1 cellular context compared by ENCODE assay signal in the genomic region with DNA sequence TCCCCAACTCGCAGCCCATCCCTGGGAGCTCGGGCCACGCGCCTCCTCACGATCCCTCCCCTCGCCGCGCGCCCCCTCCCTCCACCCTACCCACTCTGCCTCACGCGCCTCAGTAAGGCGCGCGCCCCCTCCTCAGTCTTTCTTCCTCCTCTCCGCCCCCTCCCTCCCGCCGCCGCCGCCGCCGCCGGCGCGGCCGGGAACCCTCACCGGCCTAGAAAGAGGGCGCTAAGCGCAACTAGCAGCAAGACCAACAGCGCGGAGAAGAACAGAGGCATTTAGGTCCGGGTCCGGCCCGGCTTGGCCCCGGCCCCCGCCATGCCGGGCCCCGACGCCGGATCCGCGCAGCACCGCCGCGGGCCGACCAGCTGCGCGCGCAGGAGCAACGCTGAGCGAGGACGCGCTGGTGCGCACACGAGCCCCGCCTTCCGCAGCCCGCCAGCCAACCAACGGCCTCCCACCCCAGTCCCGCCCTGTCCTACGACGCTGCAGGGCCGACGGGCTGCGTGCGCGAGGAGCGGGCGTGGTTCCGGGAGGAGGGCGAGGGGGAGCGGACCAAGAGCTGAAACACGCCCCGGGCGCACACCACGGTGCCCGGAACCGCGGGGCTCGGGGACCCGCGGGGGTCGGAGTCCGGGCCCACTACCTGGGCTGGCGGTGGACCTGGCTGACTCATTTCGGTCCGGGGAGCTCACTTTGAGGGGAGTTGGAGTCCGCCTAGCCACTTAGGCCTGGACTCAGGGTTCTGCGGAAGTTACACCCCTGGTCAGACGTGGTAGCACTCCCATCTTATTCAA.
TF ChIP-seq lines count a peak whose summit lies in the region.

BLTP2 (minus strand) TSS at position 377 of the 794 bp plus-strand sequence; CDS start at position 275, 102 bp downstream.

TF ChIP-seq in HEK293, 187 proteins besides CTCF, POLR2A, EP300 and RAD21 (continued from another document and continues in another):
- TF ChIP-seq, protein P1, sequence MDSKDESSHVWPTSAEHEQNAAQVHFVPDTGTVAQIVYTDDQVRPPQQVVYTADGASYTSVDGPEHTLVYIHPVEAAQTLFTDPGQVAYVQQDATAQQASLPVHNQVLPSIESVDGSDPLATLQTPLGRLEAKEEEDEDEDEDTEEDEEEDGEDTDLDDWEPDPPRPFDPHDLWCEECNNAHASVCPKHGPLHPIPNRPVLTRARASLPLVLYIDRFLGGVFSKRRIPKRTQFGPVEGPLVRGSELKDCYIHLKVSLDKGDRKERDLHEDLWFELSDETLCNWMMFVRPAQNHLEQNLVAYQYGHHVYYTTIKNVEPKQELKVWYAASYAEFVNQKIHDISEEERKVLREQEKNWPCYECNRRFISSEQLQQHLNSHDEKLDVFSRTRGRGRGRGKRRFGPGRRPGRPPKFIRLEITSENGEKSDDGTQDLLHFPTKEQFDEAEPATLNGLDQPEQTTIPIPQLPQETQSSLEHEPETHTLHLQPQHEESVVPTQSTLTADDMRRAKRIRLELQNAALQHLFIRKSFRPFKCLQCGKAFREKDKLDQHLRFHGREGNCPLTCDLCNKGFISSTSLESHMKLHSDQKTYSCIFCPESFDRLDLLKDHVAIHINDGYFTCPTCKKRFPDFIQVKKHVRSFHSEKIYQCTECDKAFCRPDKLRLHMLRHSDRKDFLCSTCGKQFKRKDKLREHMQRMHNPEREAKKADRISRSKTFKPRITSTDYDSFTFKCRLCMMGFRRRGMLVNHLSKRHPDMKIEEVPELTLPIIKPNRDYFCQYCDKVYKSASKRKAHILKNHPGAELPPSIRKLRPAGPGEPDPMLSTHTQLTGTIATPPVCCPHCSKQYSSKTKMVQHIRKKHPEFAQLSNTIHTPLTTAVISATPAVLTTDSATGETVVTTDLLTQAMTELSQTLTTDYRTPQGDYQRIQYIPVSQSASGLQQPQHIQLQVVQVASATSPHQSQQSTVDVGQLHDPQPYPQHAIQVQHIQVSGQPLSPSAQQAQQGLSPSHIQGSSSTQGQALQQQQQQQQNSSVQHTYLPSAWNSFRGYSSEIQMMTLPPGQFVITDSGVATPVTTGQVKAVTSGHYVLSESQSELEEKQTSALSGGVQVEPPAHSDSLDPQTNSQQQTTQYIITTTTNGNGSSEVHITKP (tag by site-specific recombination; IDR thresholded peaks at IDR 0.05): peak; percentile 97
- TF ChIP-seq GLIS1 (tag by site-specific recombination; IDR thresholded peaks at IDR 0.05): peak; percentile 50; the same call in 1 of the 2 replicates
- TF ChIP-seq ZNF341 (tag by site-specific recombination; IDR thresholded peaks at IDR 0.05; ENCODE audit: low read depth): peak; percentile 78
- peak; percentile 79 for TF ChIP-seq ZBTB48 (tag by site-specific recombination; IDR thresholded peaks at IDR 0.05)
- TF ChIP-seq ZBTB26 (tag by site-specific recombination; optimal IDR thresholded peaks at IDR 0.05): peak; percentile 97
- peak; percentile 93 for TF ChIP-seq SP2 (tag by site-specific recombination; IDR thresholded peaks at IDR 0.05)
- TF ChIP-seq, protein P2, sequence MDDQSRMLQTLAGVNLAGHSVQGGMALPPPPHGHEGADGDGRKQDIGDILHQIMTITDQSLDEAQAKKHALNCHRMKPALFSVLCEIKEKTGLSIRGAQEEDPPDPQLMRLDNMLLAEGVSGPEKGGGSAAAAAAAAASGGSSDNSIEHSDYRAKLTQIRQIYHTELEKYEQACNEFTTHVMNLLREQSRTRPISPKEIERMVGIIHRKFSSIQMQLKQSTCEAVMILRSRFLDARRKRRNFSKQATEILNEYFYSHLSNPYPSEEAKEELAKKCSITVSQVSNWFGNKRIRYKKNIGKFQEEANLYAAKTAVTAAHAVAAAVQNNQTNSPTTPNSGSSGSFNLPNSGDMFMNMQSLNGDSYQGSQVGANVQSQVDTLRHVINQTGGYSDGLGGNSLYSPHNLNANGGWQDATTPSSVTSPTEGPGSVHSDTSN (CRISPR knock-in tag; IDR thresholded peaks at IDR 0.05): peak; percentile 21; the same call in 1 of the 2 replicates
- TF ChIP-seq ZIC2 (tag by site-specific recombination; IDR thresholded peaks at IDR 0.05): peak; percentile 86
- TF ChIP-seq, protein P3, sequence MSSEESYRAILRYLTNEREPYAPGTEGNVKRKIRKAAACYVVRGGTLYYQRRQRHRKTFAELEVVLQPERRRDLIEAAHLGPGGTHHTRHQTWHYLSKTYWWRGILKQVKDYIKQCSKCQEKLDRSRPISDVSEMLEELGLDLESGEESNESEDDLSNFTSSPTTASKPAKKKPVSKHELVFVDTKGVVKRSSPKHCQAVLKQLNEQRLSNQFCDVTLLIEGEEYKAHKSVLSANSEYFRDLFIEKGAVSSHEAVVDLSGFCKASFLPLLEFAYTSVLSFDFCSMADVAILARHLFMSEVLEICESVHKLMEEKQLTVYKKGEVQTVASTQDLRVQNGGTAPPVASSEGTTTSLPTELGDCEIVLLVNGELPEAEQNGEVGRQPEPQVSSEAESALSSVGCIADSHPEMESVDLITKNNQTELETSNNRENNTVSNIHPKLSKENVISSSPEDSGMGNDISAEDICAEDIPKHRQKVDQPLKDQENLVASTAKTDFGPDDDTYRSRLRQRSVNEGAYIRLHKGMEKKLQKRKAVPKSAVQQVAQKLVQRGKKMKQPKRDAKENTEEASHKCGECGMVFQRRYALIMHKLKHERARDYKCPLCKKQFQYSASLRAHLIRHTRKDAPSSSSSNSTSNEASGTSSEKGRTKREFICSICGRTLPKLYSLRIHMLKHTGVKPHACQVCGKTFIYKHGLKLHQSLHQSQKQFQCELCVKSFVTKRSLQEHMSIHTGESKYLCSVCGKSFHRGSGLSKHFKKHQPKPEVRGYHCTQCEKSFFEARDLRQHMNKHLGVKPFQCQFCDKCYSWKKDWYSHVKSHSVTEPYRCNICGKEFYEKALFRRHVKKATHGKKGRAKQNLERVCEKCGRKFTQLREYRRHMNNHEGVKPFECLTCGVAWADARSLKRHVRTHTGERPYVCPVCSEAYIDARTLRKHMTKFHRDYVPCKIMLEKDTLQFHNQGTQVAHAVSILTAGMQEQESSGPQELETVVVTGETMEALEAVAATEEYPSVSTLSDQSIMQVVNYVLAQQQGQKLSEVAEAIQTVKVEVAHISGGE (tag by site-specific recombination; conservative IDR thresholded peaks at IDR 0.05; ENCODE audit: low read depth): peak; percentile 95
- TF ChIP-seq ZNF398 (tag by site-specific recombination; IDR thresholded peaks at IDR 0.05): peak; percentile 57; the same call in 1 of the 2 replicates
- TF ChIP-seq, protein P4, sequence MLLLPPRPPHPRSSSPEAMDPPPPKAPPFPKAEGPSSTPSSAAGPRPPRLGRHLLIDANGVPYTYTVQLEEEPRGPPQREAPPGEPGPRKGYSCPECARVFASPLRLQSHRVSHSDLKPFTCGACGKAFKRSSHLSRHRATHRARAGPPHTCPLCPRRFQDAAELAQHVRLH (tag by site-specific recombination; IDR thresholded peaks at IDR 0.05): peak; percentile 55; the same call in 1 of the 2 replicates
- TF ChIP-seq ZFP69B (tag by site-specific recombination; IDR thresholded peaks at IDR 0.05): peak; percentile 83
- TF ChIP-seq, protein P5, sequence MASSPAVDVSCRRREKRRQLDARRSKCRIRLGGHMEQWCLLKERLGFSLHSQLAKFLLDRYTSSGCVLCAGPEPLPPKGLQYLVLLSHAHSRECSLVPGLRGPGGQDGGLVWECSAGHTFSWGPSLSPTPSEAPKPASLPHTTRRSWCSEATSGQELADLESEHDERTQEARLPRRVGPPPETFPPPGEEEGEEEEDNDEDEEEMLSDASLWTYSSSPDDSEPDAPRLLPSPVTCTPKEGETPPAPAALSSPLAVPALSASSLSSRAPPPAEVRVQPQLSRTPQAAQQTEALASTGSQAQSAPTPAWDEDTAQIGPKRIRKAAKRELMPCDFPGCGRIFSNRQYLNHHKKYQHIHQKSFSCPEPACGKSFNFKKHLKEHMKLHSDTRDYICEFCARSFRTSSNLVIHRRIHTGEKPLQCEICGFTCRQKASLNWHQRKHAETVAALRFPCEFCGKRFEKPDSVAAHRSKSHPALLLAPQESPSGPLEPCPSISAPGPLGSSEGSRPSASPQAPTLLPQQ (tag by site-specific recombination; IDR thresholded peaks at IDR 0.05): peak; percentile 78
- peak; percentile 61; the same call in 1 of the 2 replicates for TF ChIP-seq ZBTB20 (tag by site-specific recombination; IDR thresholded peaks at IDR 0.05)
- TF ChIP-seq ZFP37 (tag by site-specific recombination; IDR thresholded peaks at IDR 0.05): no peak
- peak; percentile 35 for TF ChIP-seq ZNF335 (tag by site-specific recombination; conservative IDR thresholded peaks at IDR 0.05)
- TF ChIP-seq, protein P6, sequence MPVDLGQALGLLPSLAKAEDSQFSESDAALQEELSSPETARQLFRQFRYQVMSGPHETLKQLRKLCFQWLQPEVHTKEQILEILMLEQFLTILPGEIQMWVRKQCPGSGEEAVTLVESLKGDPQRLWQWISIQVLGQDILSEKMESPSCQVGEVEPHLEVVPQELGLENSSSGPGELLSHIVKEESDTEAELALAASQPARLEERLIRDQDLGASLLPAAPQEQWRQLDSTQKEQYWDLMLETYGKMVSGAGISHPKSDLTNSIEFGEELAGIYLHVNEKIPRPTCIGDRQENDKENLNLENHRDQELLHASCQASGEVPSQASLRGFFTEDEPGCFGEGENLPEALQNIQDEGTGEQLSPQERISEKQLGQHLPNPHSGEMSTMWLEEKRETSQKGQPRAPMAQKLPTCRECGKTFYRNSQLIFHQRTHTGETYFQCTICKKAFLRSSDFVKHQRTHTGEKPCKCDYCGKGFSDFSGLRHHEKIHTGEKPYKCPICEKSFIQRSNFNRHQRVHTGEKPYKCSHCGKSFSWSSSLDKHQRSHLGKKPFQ (tag by site-specific recombination; IDR thresholded peaks at IDR 0.05): no peak
- TF ChIP-seq KLF8 (tag by site-specific recombination; IDR thresholded peaks at IDR 0.05): peak; percentile 84
- 0 out of 2 replicates have a peak, but pooled peaks have one; percentile 13 for TF ChIP-seq MZF1 (tag by site-specific recombination; IDR thresholded peaks at IDR 0.05; ENCODE audit: borderline replicate concordance)
- peak; percentile 75 for TF ChIP-seq ZEB2 (tag by site-specific recombination; IDR thresholded peaks at IDR 0.05)
- 0 out of 2 replicates have a peak, but pooled peaks have one; percentile 42 for TF ChIP-seq ZNF24 (tag by site-specific recombination; IDR thresholded peaks at IDR 0.05)
- peak; percentile 60; the same call in 1 of the 2 replicates for TF ChIP-seq YY1 (tag by site-specific recombination; IDR thresholded peaks at IDR 0.05)
- TF ChIP-seq ZNF561 (tag by site-specific recombination; IDR thresholded peaks at IDR 0.05; ENCODE audit: borderline replicate concordance): 0 out of 2 replicates have a peak, but pooled peaks have one; percentile 62
- TF ChIP-seq ZNF660 (tag by site-specific recombination; IDR thresholded peaks at IDR 0.05): 0 out of 2 replicates have a peak, but pooled peaks have one; percentile 41
- TF ChIP-seq ZNF433 (tag by site-specific recombination; IDR thresholded peaks at IDR 0.05; ENCODE audit: low read depth): no peak
- no peak for TF ChIP-seq ZNF169 (tag by site-specific recombination; IDR thresholded peaks at IDR 0.05)
- TF ChIP-seq, protein P7, sequence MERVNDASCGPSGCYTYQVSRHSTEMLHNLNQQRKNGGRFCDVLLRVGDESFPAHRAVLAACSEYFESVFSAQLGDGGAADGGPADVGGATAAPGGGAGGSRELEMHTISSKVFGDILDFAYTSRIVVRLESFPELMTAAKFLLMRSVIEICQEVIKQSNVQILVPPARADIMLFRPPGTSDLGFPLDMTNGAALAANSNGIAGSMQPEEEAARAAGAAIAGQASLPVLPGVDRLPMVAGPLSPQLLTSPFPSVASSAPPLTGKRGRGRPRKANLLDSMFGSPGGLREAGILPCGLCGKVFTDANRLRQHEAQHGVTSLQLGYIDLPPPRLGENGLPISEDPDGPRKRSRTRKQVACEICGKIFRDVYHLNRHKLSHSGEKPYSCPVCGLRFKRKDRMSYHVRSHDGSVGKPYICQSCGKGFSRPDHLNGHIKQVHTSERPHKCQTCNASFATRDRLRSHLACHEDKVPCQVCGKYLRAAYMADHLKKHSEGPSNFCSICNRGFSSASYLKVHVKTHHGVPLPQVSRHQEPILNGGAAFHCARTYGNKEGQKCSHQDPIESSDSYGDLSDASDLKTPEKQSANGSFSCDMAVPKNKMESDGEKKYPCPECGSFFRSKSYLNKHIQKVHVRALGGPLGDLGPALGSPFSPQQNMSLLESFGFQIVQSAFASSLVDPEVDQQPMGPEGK (tag by site-specific recombination; IDR thresholded peaks at IDR 0.05): peak; percentile 88
- TF ChIP-seq ZNF266 (tag by site-specific recombination; IDR thresholded peaks at IDR 0.05; ENCODE audit: low read depth): no peak
- TF ChIP-seq ZNF560 (tag by site-specific recombination; IDR thresholded peaks at IDR 0.05; ENCODE audit: borderline replicate concordance): no peak
- TF ChIP-seq ZNF585B (tag by site-specific recombination; IDR thresholded peaks at IDR 0.05): no peak
- peak; percentile 61 for TF ChIP-seq ZBTB17 (tag by site-specific recombination; IDR thresholded peaks at IDR 0.05)
- TF ChIP-seq, protein P8, sequence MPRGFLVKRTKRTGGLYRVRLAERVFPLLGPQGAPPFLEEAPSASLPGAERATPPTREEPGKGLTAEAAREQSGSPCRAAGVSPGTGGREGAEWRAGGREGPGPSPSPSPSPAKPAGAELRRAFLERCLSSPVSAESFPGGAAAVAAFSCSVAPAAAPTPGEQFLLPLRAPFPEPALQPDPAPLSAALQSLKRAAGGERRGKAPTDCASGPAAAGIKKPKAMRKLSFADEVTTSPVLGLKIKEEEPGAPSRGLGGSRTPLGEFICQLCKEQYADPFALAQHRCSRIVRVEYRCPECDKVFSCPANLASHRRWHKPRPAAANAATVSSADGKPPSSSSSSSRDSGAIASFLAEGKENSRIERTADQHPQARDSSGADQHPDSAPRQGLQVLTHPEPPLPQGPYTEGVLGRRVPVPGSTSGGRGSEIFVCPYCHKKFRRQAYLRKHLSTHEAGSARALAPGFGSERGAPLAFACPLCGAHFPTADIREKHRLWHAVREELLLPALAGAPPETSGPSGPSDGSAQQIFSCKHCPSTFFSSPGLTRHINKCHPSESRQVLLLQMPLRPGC (tag by site-specific recombination; IDR thresholded peaks at IDR 0.05): no peak
- TF ChIP-seq ZNF777 (tag by site-specific recombination; IDR thresholded peaks at IDR 0.05; ENCODE audit: borderline replicate concordance): no peak
- TF ChIP-seq SP3 (tag by site-specific recombination; IDR thresholded peaks at IDR 0.05): peak; percentile 87
